In genomic region chr18:70423120-70423519, GRCh38 we compare ENCODE assay signal across 13 cellular contexts.
DNase-seq lines count a peak whose midpoint lies in the region; ATAC-seq and TF ChIP-seq lines count a peak whose summit lies in the region.
"Had no signal": no experiment of that assay in that cellular context is flagged by ENCODE, and none has a peak within 500 bp of the region (broad histone marks: within the 10 kb centered on the region; RNA-seq: fewer than 3 reads in every experiment).

No MANE protein-coding gene starts in this region.

- no peaks in the 10 kb centered on the region for H3K9me3 ChIP-seq in transverse colon

- TF ChIP-seq POLR2A in transverse colon (IDR thresholded peaks at IDR 0.05): no peak

- H3K27ac ChIP-seq in VCaP (peak overlapping the region; percentile 98), transverse colon (peak overlapping the region; percentile 44 to 56 (median 54))

- TF ChIP-seq EP300 in transverse colon (IDR thresholded peaks at IDR 0.05; ENCODE audit: low read depth): no peak

- ATAC-seq in left ventricle myocardium superior (peak; percentile 37), Right ventricle myocardium inferior (no peak)
- ATAC-seq: activated CD4-positive, alpha-beta T cell treated with anti-CD3 and anti-CD28 coated beads for 36 hours had no signal

- H3K36me3 ChIP-seq in transverse colon: no peaks in the 10 kb centered on the region

- H3K4me1 ChIP-seq in transverse colon: peaks cover 9 to 36% (median 17%) of the 10 kb centered on the region in 4 donors

- DNase-seq in left ventricle myocardium superior (no peak), Right ventricle myocardium inferior (ENCODE audit: missing footprints) (no peak), kidney tubule cell (ENCODE audit: low spot score) (peak; percentile 17), transverse colon (peak; percentile 16), NCI-H446 (lab: John Stamatoyannopoulos, UW) (no peak), DMS 273 (lab: John Stamatoyannopoulos, UW; ENCODE audit: unreplicated experiment) (no peak), KG1 (lab: John Stamatoyannopoulos, UW) (no peak)
- DNase-seq: activated CD4-positive, alpha-beta T cell treated with anti-CD3 and anti-CD28 coated beads for 36 hours; COR-L47; midbrain; NCI-H2081 treated with DMSO at 0.1 percent for 48 hours; substantia nigra had no signal

- in situ Hi-C loops in transverse colon (cut with MboI; ENCODE audit: low pct_ligation_motif_present in 1 of 4, low pct_unique_long_range_greater_than_20kb in 1 of 4, low sequenced_read_pairs in 3 of 4): no loop called here

- H3K27me3 ChIP-seq in transverse colon: no peaks in the 10 kb centered on the region

- 17 to 57% methylated on average over 3 to 5 of the region's 5 CpGs for WGBS in transverse colon (ENCODE audit: low coverage in 1 of 2), 2 donors

- TF ChIP-seq CTCF in VCaP (conservative IDR thresholded peaks at IDR 0.05) (no peak), transverse colon (IDR thresholded peaks at IDR 0.05) (no peak)

- no peak overlapping the region for H3K4me3 ChIP-seq in transverse colon

- intact Hi-C loops in left ventricle myocardium superior (cut with micrococcal nuclease) (no loop called here), Right ventricle myocardium inferior (cut with DNase I) (no loop called here), transverse colon (cut with DNase I; ENCODE audit: low total_unique reads) (no loop called here)

Comparison
In these comparisons a context has a peak if more than half of its experiments do, and no peak if none do; other contexts are left out.
1. DNase-seq: peak in kidney tubule cell (single experiment) and transverse colon (single experiment); none in left ventricle myocardium superior (single experiment), Right ventricle myocardium inferior (single experiment), NCI-H446 (0 of 2), DMS 273 (single experiment) and KG1 (single experiment).